16 cellular contexts compared by ENCODE assay signal in the genomic region with DNA sequence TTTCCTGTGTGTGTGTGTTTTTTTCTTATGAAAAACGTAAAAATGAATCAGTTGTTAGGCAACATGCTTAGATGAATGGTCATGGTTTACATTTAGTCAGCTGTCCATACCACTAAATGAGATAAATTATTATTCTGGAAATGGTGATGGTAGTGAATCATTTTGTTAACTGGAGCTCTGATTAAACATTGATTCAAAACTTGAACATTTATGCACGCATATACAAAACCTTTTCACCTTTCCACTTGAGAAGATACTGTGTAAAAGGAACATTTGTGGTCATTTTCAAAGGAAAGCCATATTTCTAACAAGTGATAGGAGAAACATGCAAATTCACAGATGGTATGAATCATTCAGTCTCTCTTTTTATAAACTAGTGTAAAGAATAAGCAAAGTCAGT.
A peak's percentile ranks its signal among the peaks of the same experiment; 100 is the strongest.
DNase-seq lines count a peak whose midpoint lies in the region; ATAC-seq, FAIRE-seq and TF ChIP-seq lines count a peak whose summit lies in the region.
"Had no signal": no experiment of that assay in that cellular context is flagged by ENCODE, and none has a peak within 500 bp of the region (broad histone marks: within the 10 kb centered on the region; RNA-seq: fewer than 3 reads in every experiment).

No MANE protein-coding gene starts in this region.

- no peak for TF ChIP-seq POLR2A in testis (IDR thresholded peaks at IDR 0.05)

- peaks cover 0 to 2% (median 2%) of the 10 kb centered on the region in 3 donors for H3K27me3 Mint-ChIP-seq in CD14-positive monocyte (ENCODE audit: low read depth in 3 of 3)

- WGBS in testis, 2 donors: 68 to 75% methylated on average over 2 of the region's 2 CpGs

- no peaks in the 10 kb centered on the region for H3K36me3 Mint-ChIP-seq in CD14-positive monocyte
- H3K36me3 Mint-ChIP-seq: CD8-positive, alpha-beta T cell had no signal

- FAIRE-seq in D721Med (lab: Jason Lieb, UNC): peak; percentile 60
- FAIRE-seq: colon had no signal

- DNase-seq in D721Med (ENCODE audit: insufficient read length, low spot score) (no peak), foreskin keratinocyte (peak; percentile 92 to 96), D341Med (ENCODE audit: low spot score) (no peak), CD14-positive monocyte (ENCODE audit: low spot score) (no peak), testis (no peak)
- DNase-seq: activated T-cell treated with anti-CD3 and anti-CD28 coated beads, Interleukin-2, amount 50 U/mL, for 4 hours; CD8-positive, alpha-beta T cell; NCI-H1105; stimulated activated CD4-positive, alpha-beta T cell treated with anti-CD3 and anti-CD28 coated beads, Interleukin-2, amount 100 ng/mL, for 24 hours; substantia nigra; T1000 had no signal

- no peaks in the 10 kb centered on the region for H3K9me3 ChIP-seq in testis

- no peak overlapping the region for H3K4me3 Mint-ChIP-seq in CD14-positive monocyte
- H3K4me3 Mint-ChIP-seq: activated T-cell treated with anti-CD3 and anti-CD28 coated beads, Interleukin-2, amount 50 U/mL, for 4 hours; CD8-positive, alpha-beta T cell; nephron had no signal

- ATAC-seq in HG03064 (IDR thresholded peaks at IDR 0.05; ENCODE audit: low read depth, unreplicated experiment) (peak; percentile 34), SK-N-SH treated with all-trans-retinoic acid at 6 μM for 48 hours (peak; percentile 53), foreskin keratinocyte (peak; percentile 82), GM18511 (IDR thresholded peaks at IDR 0.05; ENCODE audit: unreplicated experiment) (no peak)
- ATAC-seq: activated T-cell treated with anti-CD3 and anti-CD28 coated beads, Interleukin-2, amount 50 U/mL, for 4 hours; CD8-positive, alpha-beta T cell had no signal

- H3K4me1 ChIP-seq in foreskin keratinocyte (peaks cover 24% of the 10 kb centered on the region), testis (no peaks in the 10 kb centered on the region)

- no peaks in the 10 kb centered on the region for H3K27me3 ChIP-seq in foreskin keratinocyte
- H3K27me3 ChIP-seq in testis: no peaks in the 10 kb centered on the region

- H3K36me3 ChIP-seq in testis (ENCODE audit: low read depth, missing control alignments): no peaks in the 10 kb centered on the region

- no peak overlapping the region for H3K27ac Mint-ChIP-seq in CD14-positive monocyte
- H3K27ac Mint-ChIP-seq: CD8-positive, alpha-beta T cell; nephron had no signal

- H3K4me1 Mint-ChIP-seq in CD14-positive monocyte: no peaks in the 10 kb centered on the region
- H3K4me1 Mint-ChIP-seq: nephron had no signal

- intact Hi-C loops in CD14-positive monocyte (cut with micrococcal nuclease): no loop called here
- intact Hi-C loops in testis (cut with DNase I; ENCODE audit: low total_unique reads): no loop called here

- TF ChIP-seq CTCF in D721Med (IDR thresholded peaks at IDR 0.05; ENCODE audit: insufficient read depth, missing control alignments) (no peak), foreskin keratinocyte (conservative IDR thresholded peaks at IDR 0.05) (no peak), CD14-positive monocyte (IDR thresholded peaks at IDR 0.05) (no peak), testis (IDR thresholded peaks at IDR 0.05) (no peak)

- H3K27ac ChIP-seq in foreskin keratinocyte (no peak overlapping the region), testis (no peak overlapping the region)

- peaks cover 0 to 5% (median 4%) of the 10 kb centered on the region in 7 donors for H3K9me3 Mint-ChIP-seq in CD14-positive monocyte
- H3K9me3 Mint-ChIP-seq: activated T-cell treated with anti-CD3 and anti-CD28 coated beads, Interleukin-2, amount 50 U/mL, for 4 hours; CD8-positive, alpha-beta T cell; nephron had no signal

- no peak overlapping the region for H3K4me3 ChIP-seq in testis

TF ChIP-seq in SK-N-SH treated with all-trans-retinoic acid at 6 μM for 48 hours, 23 proteins besides CTCF, POLR2A, EP300 and RAD21:
- peak; percentile 50; the same call in 1 of the 2 replicates for TF ChIP-seq ZC3H10 (CRISPR knock-in tag; IDR thresholded peaks at IDR 0.05)
- TF ChIP-seq ZFP30 (CRISPR knock-in tag; IDR thresholded peaks at IDR 0.05): no peak
- TF ChIP-seq ARNTL (CRISPR knock-in tag; IDR thresholded peaks at IDR 0.05; ENCODE audit: borderline replicate concordance, low read depth): no peak
- TF ChIP-seq OSR1 (CRISPR knock-in tag; IDR thresholded peaks at IDR 0.05): no peak
- peak; percentile 61; the same call in 1 of the 2 replicates for TF ChIP-seq TOX (CRISPR knock-in tag; IDR thresholded peaks at IDR 0.05; ENCODE audit: borderline replicate concordance)
- TF ChIP-seq TCF4 (CRISPR knock-in tag; IDR thresholded peaks at IDR 0.05; ENCODE audit: borderline replicate concordance): no peak
- no peak for TF ChIP-seq BACH2 (CRISPR knock-in tag; IDR thresholded peaks at IDR 0.05; ENCODE audit: borderline replicate concordance)
- TF ChIP-seq SNAI2 (CRISPR knock-in tag; IDR thresholded peaks at IDR 0.05): no peak
- TF ChIP-seq, protein P1, sequence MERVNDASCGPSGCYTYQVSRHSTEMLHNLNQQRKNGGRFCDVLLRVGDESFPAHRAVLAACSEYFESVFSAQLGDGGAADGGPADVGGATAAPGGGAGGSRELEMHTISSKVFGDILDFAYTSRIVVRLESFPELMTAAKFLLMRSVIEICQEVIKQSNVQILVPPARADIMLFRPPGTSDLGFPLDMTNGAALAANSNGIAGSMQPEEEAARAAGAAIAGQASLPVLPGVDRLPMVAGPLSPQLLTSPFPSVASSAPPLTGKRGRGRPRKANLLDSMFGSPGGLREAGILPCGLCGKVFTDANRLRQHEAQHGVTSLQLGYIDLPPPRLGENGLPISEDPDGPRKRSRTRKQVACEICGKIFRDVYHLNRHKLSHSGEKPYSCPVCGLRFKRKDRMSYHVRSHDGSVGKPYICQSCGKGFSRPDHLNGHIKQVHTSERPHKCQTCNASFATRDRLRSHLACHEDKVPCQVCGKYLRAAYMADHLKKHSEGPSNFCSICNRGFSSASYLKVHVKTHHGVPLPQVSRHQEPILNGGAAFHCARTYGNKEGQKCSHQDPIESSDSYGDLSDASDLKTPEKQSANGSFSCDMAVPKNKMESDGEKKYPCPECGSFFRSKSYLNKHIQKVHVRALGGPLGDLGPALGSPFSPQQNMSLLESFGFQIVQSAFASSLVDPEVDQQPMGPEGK (CRISPR knock-in tag; IDR thresholded peaks at IDR 0.05; ENCODE audit: borderline replicate concordance): no peak
- TF ChIP-seq CREB5 (CRISPR knock-in tag; IDR thresholded peaks at IDR 0.05; ENCODE audit: low read depth): no peak
- TF ChIP-seq GLIS3 (CRISPR knock-in tag; IDR thresholded peaks at IDR 0.05): no peak
- TF ChIP-seq POU6F1 (CRISPR knock-in tag; IDR thresholded peaks at IDR 0.05; ENCODE audit: borderline replicate concordance, low read depth): no peak
- TF ChIP-seq ESRRG (CRISPR knock-in tag; IDR thresholded peaks at IDR 0.05): no peak
- TF ChIP-seq ISL1 (CRISPR knock-in tag; IDR thresholded peaks at IDR 0.05): 0 out of 2 replicates have a peak, but pooled peaks have one; percentile 24

Comparison
In these comparisons a context has a peak if more than half of its experiments do, and no peak if none do; other contexts are left out.
1. DNase-seq: peak in foreskin keratinocyte (2 of 2); none in D721Med (single experiment), D341Med (single experiment), CD14-positive monocyte (single experiment) and testis (single experiment).